Comparison of ENCODE assay signal across 11 cellular contexts in genomic region chr6:56540950-56541600, GRCh38.
DNase-seq lines count a peak whose midpoint lies in the region; ATAC-seq, FAIRE-seq and TF ChIP-seq lines count a peak whose summit lies in the region.
"Had no signal": no experiment of that assay in that cellular context is flagged by ENCODE, and none has a peak within 500 bp of the region (broad histone marks: within the 10 kb centered on the region; RNA-seq: fewer than 3 reads in every experiment).

No MANE protein-coding gene starts in this region.

- H3K4me3 Mint-ChIP-seq in memory B cell = no peak overlapping the region
- no peak overlapping the region for H3K4me3 Mint-ChIP-seq in activated CD8-positive, alpha-beta T cell treated with anti-CD3 and anti-CD28 coated beads, Interleukin-2, amount 10 ng/mL, durations not matched to agents 7 days and 5 days
- H3K4me3 Mint-ChIP-seq: activated naive CD8-positive, alpha-beta T cell had no signal

- ATAC-seq in GM12878 = no peak
- peak; percentile 21 for ATAC-seq in memory B cell (ENCODE audit: low read depth)
- ATAC-seq in HG02610 (IDR thresholded peaks at IDR 0.05; ENCODE audit: unreplicated experiment) = no peak
- no peak for ATAC-seq in activated CD8-positive, alpha-beta T cell treated with anti-CD3 and anti-CD28 coated beads, Interleukin-2, amount 10 ng/mL, durations not matched to agents 7 days and 5 days

- CTCF ChIA-PET in GM12878 (lab: Yijun Ruan, JAX) = interaction anchor here (1.1 to 6.1 kb wide), 14 partner anchors 8 to 310 kb away, joined by 3 to 84 read pairs (median 4); no protein-coding TSS in a partner anchor
- CTCF ChIA-PET in activated CD8-positive, alpha-beta T cell treated with anti-CD3 and anti-CD28 coated beads, Interleukin-2, amount 10 ng/mL, durations not matched to agents 7 days and 5 days (lab: Charles Lee) = interaction anchor here (1.0 to 2.9 kb wide), 2 partner anchors 9 to 29 kb away, joined by 3 to 9 read pairs; no protein-coding TSS in a partner anchor

- 89% methylated on average over 12 of the region's 12 CpGs for WGBS in GM12878 (ENCODE audit: insufficient coverage, insufficient replicate concordance, low lambda C conversion rate, missing lambda C conversion rate)

- no peak for TF ChIP-seq POLR2A in GM12878 (IDR thresholded peaks at IDR 0.05; ENCODE audit: low read depth, low read length)

- no peak for TF ChIP-seq EP300 in GM12878 (IDR thresholded peaks at IDR 0.05; ENCODE audit: borderline replicate concordance in 1 of 2, control insufficient read depth in 1 of 2, low read depth in 2 of 2, low read length in 2 of 2)

- TF ChIP-seq RAD21 in GM12878 (IDR thresholded peaks at IDR 0.05; ENCODE audit: insufficient read depth, low read depth, low read length) = no peak

- no peak for TF ChIP-seq CTCF in Loucy (conservative IDR thresholded peaks at IDR 0.05; ENCODE audit: low read length)
- TF ChIP-seq CTCF in GM12878 (IDR thresholded peaks at IDR 0.05 in 2 of 3, conservative IDR thresholded peaks at IDR 0.05 in 1 of 3; ENCODE audit: control insufficient read depth in 2 of 3, extremely low read depth in 1 of 3, insufficient read depth in 1 of 3, low read depth in 3 of 3, low read length in 3 of 3) = no peak

- H3K4me2 ChIP-seq in Loucy (ENCODE audit: low read depth, low read length, poor library complexity, severe bottlenecking) (peak overlapping the region; percentile 75), GM12878 (ENCODE audit: control insufficient read depth, insufficient read depth) (peak overlapping the region; percentile 83)

- FAIRE-seq in GM12878 (lab: Jason Lieb, UNC) = no peak

- SMC1A ChIA-PET in GM12878 (lab: Charles Lee; ENCODE audit: uncharacterized antibody, unreplicated experiment) = interaction anchor here (0.7 to 3.2 kb wide), 11 partner anchors 9 to 220 kb away, joined by 3 to 30 read pairs (median 7); no protein-coding TSS in a partner anchor

- H3K27ac ChIP-seq in ACC112 (ENCODE audit: low read depth, low read length) = peak overlapping the region; percentile 90; the same call in 1 of the 2 replicates
- peak overlapping the region; percentile 17; the same call in 1 of the 2 replicates for H3K27ac ChIP-seq in GM12878 (ENCODE audit: control insufficient read depth, insufficient read depth)

- H3K27me3 Mint-ChIP-seq in memory B cell = peaks cover 4% of the 10 kb centered on the region
- H3K27me3 Mint-ChIP-seq in activated CD8-positive, alpha-beta T cell treated with anti-CD3 and anti-CD28 coated beads, Interleukin-2, amount 10 ng/mL, durations not matched to agents 7 days and 5 days (ENCODE audit: low read depth) = peaks cover 2% of the 10 kb centered on the region

- H3K9me3 Mint-ChIP-seq in memory B cell = no peaks in the 10 kb centered on the region
- H3K9me3 Mint-ChIP-seq in activated CD8-positive, alpha-beta T cell treated with anti-CD3 and anti-CD28 coated beads, Interleukin-2, amount 10 ng/mL, durations not matched to agents 7 days and 5 days (ENCODE audit: insufficient read depth) = no peaks in the 10 kb centered on the region

- RAD21 ChIA-PET in GM12878 (lab: Charles Lee; ENCODE audit: unreplicated experiment) = interaction anchor here (1.0 to 2.9 kb wide), 10 partner anchors 7 to 310 kb away, joined by 3 to 36 read pairs (median 8); no protein-coding TSS in a partner anchor

- DNase-seq in GM12878 (ENCODE audit: low read depth, low spot score) (no peak), memory B cell (ENCODE audit: low spot score in 2 of 2) (no peak), NCI-H2171 treated with DMSO at 0.1 percent for 48 hours (lab: John Stamatoyannopoulos, UW) (no peak), occipital lobe (lab: John Stamatoyannopoulos, UW) (no peak)
- no peak for DNase-seq in activated CD8-positive, alpha-beta T cell treated with anti-CD3 and anti-CD28 coated beads, Interleukin-2, amount 10 ng/mL, durations not matched to agents 7 days and 5 days
- DNase-seq: DND-41; stimulated activated CD4-positive, alpha-beta T cell treated with anti-CD3 and anti-CD28 coated beads, Interleukin-4, amount 100 ng/mL, for 1 hour had no signal

- H2AFZ ChIP-seq in ACC112 (ENCODE audit: low read length, unreplicated experiment) (no peak overlapping the region), Loucy (ENCODE audit: low read length) (no peak overlapping the region), GM12878 (ENCODE audit: control insufficient read depth, low read depth, low read length) (no peak overlapping the region)

- H3F3A ChIP-seq in Loucy (ENCODE audit: low read depth) = 0 out of 2 replicates have a peak, but pooled peaks cover 4% of the 10 kb centered on the region

- H3K36me3 Mint-ChIP-seq in memory B cell = no peaks in the 10 kb centered on the region
- no peaks in the 10 kb centered on the region for H3K36me3 Mint-ChIP-seq in activated CD8-positive, alpha-beta T cell treated with anti-CD3 and anti-CD28 coated beads, Interleukin-2, amount 10 ng/mL, durations not matched to agents 7 days and 5 days (ENCODE audit: low read depth)
- H3K36me3 Mint-ChIP-seq: activated naive CD8-positive, alpha-beta T cell had no signal

- H3K9ac ChIP-seq in Loucy (ENCODE audit: low read depth, low read length, poor library complexity, severe bottlenecking) (peak overlapping the region; percentile 73), GM12878 (ENCODE audit: control insufficient read depth, insufficient read depth, low read length) (0 out of 2 replicates have a peak overlapping the region, but pooled peaks have one; percentile 84)

- no peaks in the 10 kb centered on the region for H3K27me3 ChIP-seq in ACC112 (ENCODE audit: insufficient read depth, low read length)
- no peaks in the 10 kb centered on the region for H3K27me3 ChIP-seq in Loucy (ENCODE audit: insufficient read depth, low read length, poor library complexity, severe bottlenecking)
- H3K27me3 ChIP-seq in GM12878 (replicated peaks in 1 of 2; ENCODE audit: control insufficient read depth in 2 of 2, insufficient read depth in 2 of 2, low read length in 1 of 2) = no peaks in the 10 kb centered on the region

- H4K20me1 ChIP-seq in Loucy (ENCODE audit: insufficient read depth, low read length, poor library complexity, severe bottlenecking) (no peaks in the 10 kb centered on the region), GM12878 (ENCODE audit: control insufficient read depth, insufficient read depth) (no peaks in the 10 kb centered on the region)

- H3K36me3 ChIP-seq in ACC112 (ENCODE audit: insufficient read depth, low read length) (no peaks in the 10 kb centered on the region), Loucy (ENCODE audit: insufficient read depth, low read length) (no peaks in the 10 kb centered on the region), GM12878 (ENCODE audit: control insufficient read depth in 2 of 2, insufficient read depth in 2 of 2, low read length in 1 of 2) (peaks cover 0 to 12% of the 10 kb centered on the region in 2 experiments; a peak in 1 of 4 replicates)

- H3K27ac Mint-ChIP-seq in memory B cell = no peak overlapping the region
- H3K27ac Mint-ChIP-seq in activated CD8-positive, alpha-beta T cell treated with anti-CD3 and anti-CD28 coated beads, Interleukin-2, amount 10 ng/mL, durations not matched to agents 7 days and 5 days = no peak overlapping the region
- H3K27ac Mint-ChIP-seq: activated naive CD8-positive, alpha-beta T cell had no signal

- BruUV-seq in GM12878 (replicated peaks; lab: Mats Ljungman, UMichigan) = no TSS peak

- intact Hi-C loops in GM12878 (cut with micrococcal nuclease; ENCODE audit: unreplicated experiment) = loop anchor here (5.0 kb wide), 1 partner anchor 311 kb away; no protein-coding TSS in a partner anchor

- H3K4me1 ChIP-seq in ACC112 (ENCODE audit: control insufficient read depth, insufficient read depth, low read length, unreplicated experiment) (peaks cover 56% of the 10 kb centered on the region), Loucy (ENCODE audit: insufficient read depth, low read length, poor library complexity, severe bottlenecking) (peaks cover 38% of the 10 kb centered on the region), GM12878 (ENCODE audit: control insufficient read depth, insufficient read depth, low read length) (peaks cover 13% of the 10 kb centered on the region; the same call in 1 of the 2 replicates)

- H3K9me3 ChIP-seq in Loucy (ENCODE audit: insufficient read depth, low read depth, low read length) (no peaks in the 10 kb centered on the region), GM12878 (replicated peaks; ENCODE audit: control insufficient read depth, insufficient read depth, low read length) (no peaks in the 10 kb centered on the region)

- no peaks in the 10 kb centered on the region for H3K4me1 Mint-ChIP-seq in memory B cell
- H3K4me1 Mint-ChIP-seq in activated CD8-positive, alpha-beta T cell treated with anti-CD3 and anti-CD28 coated beads, Interleukin-2, amount 10 ng/mL, durations not matched to agents 7 days and 5 days (ENCODE audit: low read depth) = no peaks in the 10 kb centered on the region

- peak overlapping the region; percentile 83 for H3K4me3 ChIP-seq in ACC112 (ENCODE audit: low read depth, low read length)
- H3K4me3 ChIP-seq in Loucy (ENCODE audit: low read length, poor library complexity, severe bottlenecking) = peak overlapping the region; percentile 73
- peak overlapping the region; percentile 73 for H3K4me3 ChIP-seq in GM12878

- POLR2A ChIA-PET in GM12878 (lab: Charles Lee) = interaction anchor here (0.6 to 2.4 kb wide), 7 partner anchors 9 to 298 kb away, joined by 3 to 26 read pairs (median 4); no protein-coding TSS in a partner anchor
- POLR2A ChIA-PET in activated CD8-positive, alpha-beta T cell treated with anti-CD3 and anti-CD28 coated beads, Interleukin-2, amount 10 ng/mL, durations not matched to agents 7 days and 5 days (lab: Charles Lee) = no interaction called here

- H3K79me2 ChIP-seq in ACC112 (ENCODE audit: control insufficient read depth, insufficient read depth, low read length, unreplicated experiment) = peaks cover 75% of the 10 kb centered on the region
- peaks cover 26% of the 10 kb centered on the region for H3K79me2 ChIP-seq in Loucy (ENCODE audit: insufficient read depth, low read length)
- H3K79me2 ChIP-seq in GM12878 (ENCODE audit: control insufficient read depth, insufficient read depth, low read length) = peaks cover 46% of the 10 kb centered on the region

- in situ Hi-C loops in GM12878 (cut with MboI) = no loop called here

- no peaks in the 10 kb centered on the region for H3K9me2 ChIP-seq in Loucy (replicated peaks; ENCODE audit: low read depth, low read length)

TF ChIP-seq in GM12878, 131 proteins besides CTCF, POLR2A, EP300 and RAD21 (continues in another document):
- TF ChIP-seq MLLT1 (IDR thresholded peaks at IDR 0.05) = peak; percentile 64; the same call in 1 of the 2 replicates
